ENCODE assay signal across 1 cellular context in genomic region chr11:9757809-9758675, GRCh38.
TF ChIP-seq lines count a peak whose summit lies in the region.

No MANE protein-coding gene starts in this region.

TF ChIP-seq in HepG2, 621 proteins besides CTCF, POLR2A, EP300 and RAD21 (continued from another document and continues in another):
- TF ChIP-seq MLXIP (CRISPR knock-in tag; IDR thresholded peaks at IDR 0.05; ENCODE audit: borderline replicate concordance): no peak
- no peak for TF ChIP-seq ZNF598 (CRISPR knock-in tag; IDR thresholded peaks at IDR 0.05; ENCODE audit: borderline replicate concordance)
- no peak for TF ChIP-seq CSRNP2 (CRISPR knock-in tag; conservative IDR thresholded peaks at IDR 0.05; ENCODE audit: low read depth)
- no peak for TF ChIP-seq BRF2 (CRISPR knock-in tag; IDR thresholded peaks at IDR 0.05)
- TF ChIP-seq THYN1 (CRISPR knock-in tag; IDR thresholded peaks at IDR 0.05; ENCODE audit: borderline replicate concordance, low read depth): no peak
- no peak for TF ChIP-seq GPN1 (CRISPR knock-in tag; IDR thresholded peaks at IDR 0.05; ENCODE audit: borderline replicate concordance)
- no peak for TF ChIP-seq REST (IDR thresholded peaks at IDR 0.05; ENCODE audit: borderline replicate concordance in 1 of 2, low read depth in 1 of 2, low read length in 2 of 2)
- peak; percentile 86 for TF ChIP-seq ZNF616 (CRISPR knock-in tag; IDR thresholded peaks at IDR 0.05; ENCODE audit: low read depth)
- TF ChIP-seq GMEB2 (CRISPR knock-in tag; IDR thresholded peaks at IDR 0.05; ENCODE audit: low read depth): no peak
- TF ChIP-seq HNRNPUL1 (IDR thresholded peaks at IDR 0.05; ENCODE audit: low read depth, low read length): no peak
- no peak for TF ChIP-seq ZEB1 (IDR thresholded peaks at IDR 0.05; ENCODE audit: insufficient replicate concordance, low read depth)
- no peak for TF ChIP-seq HOMEZ (CRISPR knock-in tag; IDR thresholded peaks at IDR 0.05; ENCODE audit: low read depth)
- peak; percentile 47; the same call in 1 of the 2 replicates for TF ChIP-seq ZNF879 (CRISPR knock-in tag; IDR thresholded peaks at IDR 0.05)
- TF ChIP-seq KAT2B (IDR thresholded peaks at IDR 0.05; ENCODE audit: borderline replicate concordance, low read depth, low read length): no peak
- no peak for TF ChIP-seq ZFP36L1 (CRISPR knock-in tag; IDR thresholded peaks at IDR 0.05)
- TF ChIP-seq ZNF383 (CRISPR knock-in tag; IDR thresholded peaks at IDR 0.05; ENCODE audit: borderline replicate concordance): no peak
- 0 out of 2 replicates have a peak, but pooled peaks have one; percentile 50 for TF ChIP-seq ZSCAN30 (CRISPR knock-in tag; IDR thresholded peaks at IDR 0.05)
- TF ChIP-seq FUBP1 (CRISPR knock-in tag; IDR thresholded peaks at IDR 0.05; ENCODE audit: borderline replicate concordance): no peak
- TF ChIP-seq LBX2 (CRISPR knock-in tag; IDR thresholded peaks at IDR 0.05; ENCODE audit: borderline replicate concordance): peak; percentile 32; the same call in 1 of the 2 replicates
- no peak for TF ChIP-seq U2AF2 (IDR thresholded peaks at IDR 0.05; ENCODE audit: low read depth, low read length)
- TF ChIP-seq IKZF5 (CRISPR knock-in tag; IDR thresholded peaks at IDR 0.05): no peak; the same call in 1 of the 2 replicates
- TF ChIP-seq ZBTB10 (CRISPR knock-in tag; IDR thresholded peaks at IDR 0.05; ENCODE audit: borderline replicate concordance): no peak; the same call in 1 of the 2 replicates
- TF ChIP-seq DR1 (CRISPR knock-in tag; IDR thresholded peaks at IDR 0.05): no peak; the same call in 1 of the 2 replicates
- TF ChIP-seq AGO2 (optimal IDR thresholded peaks at IDR 0.05; ENCODE audit: low read depth, low read length): no peak
- TF ChIP-seq THAP9 (CRISPR knock-in tag; IDR thresholded peaks at IDR 0.05; ENCODE audit: borderline replicate concordance): no peak; the same call in 1 of the 2 replicates
- TF ChIP-seq ZNF672 (CRISPR knock-in tag; IDR thresholded peaks at IDR 0.05): no peak
